In the genomic region with DNA sequence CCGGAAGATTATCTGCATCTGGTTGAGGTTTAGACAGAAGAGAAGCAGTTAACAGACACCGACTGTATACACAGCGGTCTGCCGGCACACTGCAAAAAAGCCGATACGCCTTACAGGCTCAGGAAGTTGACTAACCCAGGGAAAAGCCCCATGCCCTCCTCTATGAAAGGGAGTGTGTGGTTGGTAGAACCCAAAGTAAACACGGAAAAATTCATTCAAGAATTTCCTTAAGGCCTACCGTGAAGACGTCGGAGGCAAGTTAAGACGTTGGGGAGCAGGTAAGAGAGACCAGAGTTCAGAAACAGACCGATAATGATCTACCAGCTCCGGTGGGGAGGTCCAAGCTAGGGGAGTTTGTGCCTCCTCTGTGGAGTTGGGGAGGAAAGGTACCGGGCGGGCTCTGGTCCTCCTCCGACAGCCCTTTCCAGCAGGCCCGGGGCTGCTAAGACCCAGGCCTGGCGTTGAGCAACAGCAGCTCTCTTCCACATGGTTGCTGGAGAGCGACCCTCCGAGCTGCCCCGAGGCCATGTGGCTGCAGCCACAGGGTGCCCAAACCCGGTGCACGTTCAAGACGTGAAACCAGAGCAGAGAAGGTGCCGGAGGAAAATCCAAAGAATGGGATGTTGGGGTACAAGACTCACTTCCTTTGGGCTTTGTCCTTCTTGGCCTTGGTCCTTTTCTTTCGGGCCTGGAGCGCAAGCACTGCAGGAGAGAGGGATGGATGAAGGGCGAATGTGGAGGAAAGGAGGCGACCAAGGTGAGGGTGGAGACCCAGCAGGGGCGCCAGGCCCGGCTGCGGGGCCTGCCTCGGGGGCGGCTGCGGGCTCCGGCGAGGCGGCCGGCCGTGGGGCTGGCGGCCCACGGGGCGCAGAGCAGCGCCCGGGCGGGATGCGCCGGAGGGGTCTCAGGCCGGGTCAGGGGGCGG, we compare ENCODE assay signal across 8 cellular contexts. TPM values are rescaled to one million over a fixed set of nuclear protein-coding genes. Genes with fewer than 3 reads are reported as not detected.
A peak's percentile ranks its signal among the peaks of the same experiment; 100 is the strongest.
DNase-seq lines count a peak whose midpoint lies in the region; TF ChIP-seq lines count a peak whose summit lies in the region.

No MANE protein-coding gene starts in this region.

- DNase-seq in NCI-H1105 treated with DMSO at 0.1 percent for 48 hours (lab: John Stamatoyannopoulos, UW) (peak; percentile 19), NCI-H1105 (lab: John Stamatoyannopoulos, UW) (no peak), NAMALWA (ENCODE audit: low spot score) (peak; percentile 52), epithelial cell of esophagus (ENCODE audit: low read depth) (peak; percentile 89), myocyte (ENCODE audit: low read depth) (peak; percentile 26)
- DNase-seq in activated CD8-positive, alpha-beta memory T cell treated with anti-CD3 and anti-CD28 coated beads for 24 hours = peak; percentile 80
- DNase-seq in stimulated activated CD8-positive, alpha-beta memory T cell treated with anti-CD3 and anti-CD28 coated beads, Interleukin-7, amount 100 ng/mL, for 48 hours (ENCODE audit: extremely low read depth in 1 of 2, low read depth in 1 of 2) = peak; percentile 13 to 39

- POLR2A ChIA-PET in HEK293 (lab: Yijun Ruan, JAX) = interaction anchor here (1.0 to 3.3 kb wide), 5 partner anchors 9 to 108 kb away, joined by 3 to 15 read pairs (median 3); a partner anchor contains a TSS

- peaks cover 11% of the 10 kb centered on the region for H3K4me1 ChIP-seq in HEK293 (ENCODE audit: control insufficient read depth, insufficient read depth, low read length)

- CTCF ChIA-PET in HEK293 (lab: Yijun Ruan, JAX) = interaction anchor here (0.6 to 1.7 kb wide), 2 partner anchors 9 to 175 kb away, joined by 3 to 4 read pairs; no protein-coding TSS in a partner anchor

- peak overlapping the region; percentile 67 for H3K4me3 ChIP-seq in HEK293 (ENCODE audit: low read depth, low read length)
- peak overlapping the region; percentile 89 for H3K4me3 ChIP-seq in epithelial cell of esophagus (ENCODE audit: low read length)

- H3K36me3 ChIP-seq in HEK293 (ENCODE audit: control insufficient read depth in 2 of 2, insufficient read depth in 1 of 2, low read length in 2 of 2) = peaks cover 22 to 29% of the 10 kb centered on the region in 2 experiments; a peak in 2 of 3 replicates

- H3K27ac ChIP-seq in HEK293 (ENCODE audit: extremely low read depth, low read depth, low read length) = peak overlapping the region; percentile 83

- no peaks in the 10 kb centered on the region for H3K9me3 ChIP-seq in HEK293 (ENCODE audit: control insufficient read depth, insufficient read depth, low read depth, low read length)

- TF ChIP-seq CTCF in HEK293 (tag by site-specific recombination; IDR thresholded peaks at IDR 0.05) (no peak), epithelial cell of esophagus (IDR thresholded peaks at IDR 0.05; ENCODE audit: insufficient read depth, low read depth, low read length, missing control alignments) (no peak)

TF ChIP-seq in HEK293, 187 proteins besides CTCF, POLR2A, EP300 and RAD21 (continues in another document):
- TF ChIP-seq ZNF600 (tag by site-specific recombination; IDR thresholded peaks at IDR 0.05) = peak; percentile 93; the same call in 1 of the 2 replicates
- no peak for TF ChIP-seq ZNF121 (tag by site-specific recombination; IDR thresholded peaks at IDR 0.05)
- TF ChIP-seq ZNF174 (tag by site-specific recombination; IDR thresholded peaks at IDR 0.05) = no peak
- no peak for TF ChIP-seq ZBTB20 (tag by site-specific recombination; IDR thresholded peaks at IDR 0.05)
- no peak for TF ChIP-seq REPIN1 (tag by site-specific recombination; IDR thresholded peaks at IDR 0.05; ENCODE audit: low read depth)
- no peak for TF ChIP-seq ZNF112 (tag by site-specific recombination; IDR thresholded peaks at IDR 0.05)
- TF ChIP-seq, protein P1, sequence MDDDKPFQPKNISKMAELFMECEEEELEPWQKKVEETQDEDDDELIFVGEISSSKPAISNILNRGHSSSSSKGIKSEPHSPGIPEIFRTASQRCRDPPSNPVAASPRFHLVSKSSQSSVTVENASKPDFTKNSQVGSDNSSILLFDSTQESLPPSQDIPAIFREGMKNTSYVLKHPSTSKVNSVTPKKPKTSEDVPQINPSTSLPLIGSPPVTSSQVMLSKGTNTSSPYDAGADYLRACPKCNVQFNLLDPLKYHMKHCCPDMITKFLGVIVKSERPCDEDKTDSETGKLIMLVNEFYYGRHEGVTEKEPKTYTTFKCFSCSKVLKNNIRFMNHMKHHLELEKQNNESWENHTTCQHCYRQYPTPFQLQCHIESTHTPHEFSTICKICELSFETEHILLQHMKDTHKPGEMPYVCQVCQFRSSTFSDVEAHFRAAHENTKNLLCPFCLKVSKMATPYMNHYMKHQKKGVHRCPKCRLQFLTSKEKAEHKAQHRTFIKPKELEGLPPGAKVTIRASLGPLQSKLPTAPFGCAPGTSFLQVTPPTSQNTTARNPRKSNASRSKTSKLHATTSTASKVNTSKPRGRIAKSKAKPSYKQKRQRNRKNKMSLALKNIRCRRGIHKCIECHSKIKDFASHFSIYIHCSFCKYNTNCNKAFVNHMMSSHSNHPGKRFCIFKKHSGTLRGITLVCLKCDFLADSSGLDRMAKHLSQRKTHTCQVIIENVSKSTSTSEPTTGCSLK (tag by site-specific recombination; IDR thresholded peaks at IDR 0.05) = no peak
- TF ChIP-seq KLF10 (tag by site-specific recombination; IDR thresholded peaks at IDR 0.05) = no peak
- no peak for TF ChIP-seq ZSCAN30 (tag by site-specific recombination; IDR thresholded peaks at IDR 0.05)
- TF ChIP-seq ZNF792 (tag by site-specific recombination; IDR thresholded peaks at IDR 0.05) = peak; percentile 99
- 0 out of 2 replicates have a peak, but pooled peaks have one; percentile 8 for TF ChIP-seq ZNF366 (tag by site-specific recombination; conservative IDR thresholded peaks at IDR 0.05)
- TF ChIP-seq ZNF701 (tag by site-specific recombination; IDR thresholded peaks at IDR 0.05) = no peak
- peak; percentile 41 for TF ChIP-seq GLIS1 (tag by site-specific recombination; IDR thresholded peaks at IDR 0.05)
- peak; percentile 14; the same call in 1 of the 2 replicates for TF ChIP-seq ZBTB8A (tag by site-specific recombination; IDR thresholded peaks at IDR 0.05)
- TF ChIP-seq ZNF175 (tag by site-specific recombination; IDR thresholded peaks at IDR 0.05) = no peak
- no peak for TF ChIP-seq ZNF571 (tag by site-specific recombination; IDR thresholded peaks at IDR 0.05)
- TF ChIP-seq, protein P2, sequence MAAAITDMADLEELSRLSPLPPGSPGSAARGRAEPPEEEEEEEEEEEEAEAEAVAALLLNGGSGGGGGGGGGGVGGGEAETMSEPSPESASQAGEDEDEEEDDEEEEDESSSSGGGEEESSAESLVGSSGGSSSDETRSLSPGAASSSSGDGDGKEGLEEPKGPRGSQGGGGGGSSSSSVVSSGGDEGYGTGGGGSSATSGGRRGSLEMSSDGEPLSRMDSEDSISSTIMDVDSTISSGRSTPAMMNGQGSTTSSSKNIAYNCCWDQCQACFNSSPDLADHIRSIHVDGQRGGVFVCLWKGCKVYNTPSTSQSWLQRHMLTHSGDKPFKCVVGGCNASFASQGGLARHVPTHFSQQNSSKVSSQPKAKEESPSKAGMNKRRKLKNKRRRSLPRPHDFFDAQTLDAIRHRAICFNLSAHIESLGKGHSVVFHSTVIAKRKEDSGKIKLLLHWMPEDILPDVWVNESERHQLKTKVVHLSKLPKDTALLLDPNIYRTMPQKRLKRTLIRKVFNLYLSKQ (tag by site-specific recombination; IDR thresholded peaks at IDR 0.05; ENCODE audit: borderline replicate concordance) = no peak
- no peak for TF ChIP-seq SCRT1 (tag by site-specific recombination; IDR thresholded peaks at IDR 0.05; ENCODE audit: borderline replicate concordance)
- TF ChIP-seq, protein P3, sequence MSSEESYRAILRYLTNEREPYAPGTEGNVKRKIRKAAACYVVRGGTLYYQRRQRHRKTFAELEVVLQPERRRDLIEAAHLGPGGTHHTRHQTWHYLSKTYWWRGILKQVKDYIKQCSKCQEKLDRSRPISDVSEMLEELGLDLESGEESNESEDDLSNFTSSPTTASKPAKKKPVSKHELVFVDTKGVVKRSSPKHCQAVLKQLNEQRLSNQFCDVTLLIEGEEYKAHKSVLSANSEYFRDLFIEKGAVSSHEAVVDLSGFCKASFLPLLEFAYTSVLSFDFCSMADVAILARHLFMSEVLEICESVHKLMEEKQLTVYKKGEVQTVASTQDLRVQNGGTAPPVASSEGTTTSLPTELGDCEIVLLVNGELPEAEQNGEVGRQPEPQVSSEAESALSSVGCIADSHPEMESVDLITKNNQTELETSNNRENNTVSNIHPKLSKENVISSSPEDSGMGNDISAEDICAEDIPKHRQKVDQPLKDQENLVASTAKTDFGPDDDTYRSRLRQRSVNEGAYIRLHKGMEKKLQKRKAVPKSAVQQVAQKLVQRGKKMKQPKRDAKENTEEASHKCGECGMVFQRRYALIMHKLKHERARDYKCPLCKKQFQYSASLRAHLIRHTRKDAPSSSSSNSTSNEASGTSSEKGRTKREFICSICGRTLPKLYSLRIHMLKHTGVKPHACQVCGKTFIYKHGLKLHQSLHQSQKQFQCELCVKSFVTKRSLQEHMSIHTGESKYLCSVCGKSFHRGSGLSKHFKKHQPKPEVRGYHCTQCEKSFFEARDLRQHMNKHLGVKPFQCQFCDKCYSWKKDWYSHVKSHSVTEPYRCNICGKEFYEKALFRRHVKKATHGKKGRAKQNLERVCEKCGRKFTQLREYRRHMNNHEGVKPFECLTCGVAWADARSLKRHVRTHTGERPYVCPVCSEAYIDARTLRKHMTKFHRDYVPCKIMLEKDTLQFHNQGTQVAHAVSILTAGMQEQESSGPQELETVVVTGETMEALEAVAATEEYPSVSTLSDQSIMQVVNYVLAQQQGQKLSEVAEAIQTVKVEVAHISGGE (tag by site-specific recombination; conservative IDR thresholded peaks at IDR 0.05; ENCODE audit: low read depth) = no peak
- TF ChIP-seq, protein P4, sequence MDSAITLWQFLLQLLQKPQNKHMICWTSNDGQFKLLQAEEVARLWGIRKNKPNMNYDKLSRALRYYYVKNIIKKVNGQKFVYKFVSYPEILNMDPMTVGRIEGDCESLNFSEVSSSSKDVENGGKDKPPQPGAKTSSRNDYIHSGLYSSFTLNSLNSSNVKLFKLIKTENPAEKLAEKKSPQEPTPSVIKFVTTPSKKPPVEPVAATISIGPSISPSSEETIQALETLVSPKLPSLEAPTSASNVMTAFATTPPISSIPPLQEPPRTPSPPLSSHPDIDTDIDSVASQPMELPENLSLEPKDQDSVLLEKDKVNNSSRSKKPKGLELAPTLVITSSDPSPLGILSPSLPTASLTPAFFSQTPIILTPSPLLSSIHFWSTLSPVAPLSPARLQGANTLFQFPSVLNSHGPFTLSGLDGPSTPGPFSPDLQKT (IDR thresholded peaks at IDR 0.05; ENCODE audit: borderline replicate concordance, low read depth, low read length) = no peak
- TF ChIP-seq WT1 (tag by site-specific recombination; IDR thresholded peaks at IDR 0.05) = peak; percentile 67
- no peak for TF ChIP-seq ZNF555 (tag by site-specific recombination; conservative IDR thresholded peaks at IDR 0.05)
- no peak for TF ChIP-seq KLF16 (tag by site-specific recombination; IDR thresholded peaks at IDR 0.05)

RNA-seq across cellular contexts. Expression of a gene that starts 0.8 kb away (rescaled TPM):
- total RNA-seq in myocyte = 22.5 and 23.3 TPM in 2 replicates
- 7.2 TPM for polyA plus RNA-seq in myocyte (2012)
